In genomic region chr19:6516659-6517291, GRCh38 we compare ENCODE assay signal across 8 cellular contexts. TPM values are rescaled to one million over a fixed set of nuclear protein-coding genes. Genes with fewer than 3 reads are reported as not detected.
DNase-seq lines count a peak whose midpoint lies in the region; ATAC-seq and TF ChIP-seq lines count a peak whose summit lies in the region.

No MANE protein-coding gene starts in this region.

- H3K4me3 ChIP-seq in dorsolateral prefrontal cortex (peak overlapping the region; percentile 52 to 87 (median 74)), lower leg skin (ENCODE audit: low read depth, poor library complexity, severe bottlenecking) (peak overlapping the region; percentile 30)

- H3K27ac ChIP-seq in dorsolateral prefrontal cortex: peak overlapping the region; percentile 6 to 100 (median 91)

- intact Hi-C loops in dorsolateral prefrontal cortex (cut with DNase I) (loop anchor here (1.0 to 5.0 kb wide), 7 partner anchors 59 to 346 kb away; partner anchors contain the start of genes GPR108 (in 2 of the 2), SLC25A23 (in 1 of the 2) and TRIP10 (in 1 of the 2)), lower leg skin (cut with DNase I; ENCODE audit: low total_unique reads) (loop anchor here (5.0 kb wide), 1 partner anchor 121 kb away; no protein-coding TSS in a partner anchor)

- no peaks in the 10 kb centered on the region for H3K27me3 ChIP-seq in dorsolateral prefrontal cortex

- TF ChIP-seq POLR2A in lower leg skin (IDR thresholded peaks at IDR 0.05): no peak

- WGBS in lower leg skin, 2 donors: 1 to 2% methylated on average over 21 to 33 of the region's 38 CpGs

- TF ChIP-seq CTCF in dorsolateral prefrontal cortex (IDR thresholded peaks at IDR 0.05 in 54 of 56, conservative IDR thresholded peaks at IDR 0.05 in 2 of 56; ENCODE audit: low read depth in 1 of 56, partially characterized antibody in 56 of 56): peak; percentile 71 to 98 (median 95)
- peak in 1 of 3 donors; percentile 90 for TF ChIP-seq CTCF in lower leg skin (IDR thresholded peaks at IDR 0.05)

- peak; percentile 17 for DNase-seq in NCI-H1694 treated with DMSO at 0.1 percent for 48 hours (lab: John Stamatoyannopoulos, UW)
- no peak for DNase-seq in NCI-H1694 (lab: John Stamatoyannopoulos, UW)
- DNase-seq in NCI-H748 (lab: John Stamatoyannopoulos, UW; ENCODE audit: unreplicated experiment): peak; percentile 79
- DNase-seq in activated CD4-positive, alpha-beta T cell treated with anti-CD3 and anti-CD28 coated beads, Interleukin-2, amount 50 U/mL, for 48 hours: peak; percentile 96 to 97
- DNase-seq in dorsolateral prefrontal cortex: peak; percentile 85 to 95 (median 93)
- peak; percentile 75 to 97 for DNase-seq in lower leg skin (ENCODE audit: low spot score in 2 of 2)
- DNase-seq in stimulated activated CD4-positive, alpha-beta T cell treated with anti-CD3 and anti-CD28 coated beads, Interleukin-2, amount 100 ng/mL, for 48 hours: peak; percentile 94 to 96

- ATAC-seq in HG03135 (IDR thresholded peaks at IDR 0.05; ENCODE audit: unreplicated experiment): peak; percentile 42

RNA-seq across cellular contexts. Expression of gene TNFSF9, which starts 14.1 kb away (rescaled TPM):
- total RNA-seq in dorsolateral prefrontal cortex (10 to 100 TPM in 3 of 120 experiments, 1 to 10 TPM in 117; 2.4 to 16.3 (median 4.8) TPM), lower leg skin (1 to 10 TPM; 1.2 to 1.7 (median 1.5) TPM)

RNA-seq across cellular contexts. Expression of gene TUBB4A, which starts 14.7 kb away (rescaled TPM):
- total RNA-seq in dorsolateral prefrontal cortex (1,000 to 10,000 TPM in 16 of 120 experiments, 100 to 1,000 TPM in 104; 306 to 1,743 (median 779) TPM), lower leg skin (10 to 100 TPM in 1 of 4 donors, 1 to 10 TPM in 2, under 1 TPM in 1; 0.99 to 17.0 (median 4.8) TPM)

RNA-seq across cellular contexts. Expression of gene DENND1C, which starts 35.2 kb away (rescaled TPM):
- total RNA-seq in dorsolateral prefrontal cortex: 1 to 10 TPM in 117 of 120 experiments, under 1 TPM in 3; 0.65 to 5.4 (median 2.4) TPM
- 1 to 10 TPM in 2 of 4 donors, under 1 TPM in 2; 0.61 to 1.9 (median 1.2) TPM for total RNA-seq in lower leg skin

RNA-seq across cellular contexts. Expression of gene CRB3, which starts 52.7 kb away (rescaled TPM):
- 1 to 10 TPM in 23 of 120 experiments, under 1 TPM in 49, not detected in 48; 0.36 to 2.8 (median 0.83) TPM for total RNA-seq in dorsolateral prefrontal cortex
- total RNA-seq in lower leg skin: 100 to 1,000 TPM in 1 of 4 donors, 10 to 100 TPM in 3; 75.7 to 124 (median 88.7) TPM

RNA-seq across cellular contexts. Expression of gene SLC25A23, which starts 57.2 kb away (rescaled TPM):
- 100 to 1,000 TPM; 113 to 321 (median 206) TPM for total RNA-seq in dorsolateral prefrontal cortex
- 100 to 1,000 TPM in 1 of 4 donors, 10 to 100 TPM in 3; 60.9 to 102 (median 76.0) TPM for total RNA-seq in lower leg skin

Comparison
In these comparisons a context has a peak if more than half of its experiments do, and no peak if none do; other contexts are left out.
1. RNA of gene TUBB4A, which starts 14.7 kb away (total RNA-seq): 306 to 1,743 TPM in dorsolateral prefrontal cortex; 0.99 to 17.0 TPM in lower leg skin; every median in the first group is over 10 times any median in the second.